Comparison of ENCODE assay signal across 8 cellular contexts in the genomic region with DNA sequence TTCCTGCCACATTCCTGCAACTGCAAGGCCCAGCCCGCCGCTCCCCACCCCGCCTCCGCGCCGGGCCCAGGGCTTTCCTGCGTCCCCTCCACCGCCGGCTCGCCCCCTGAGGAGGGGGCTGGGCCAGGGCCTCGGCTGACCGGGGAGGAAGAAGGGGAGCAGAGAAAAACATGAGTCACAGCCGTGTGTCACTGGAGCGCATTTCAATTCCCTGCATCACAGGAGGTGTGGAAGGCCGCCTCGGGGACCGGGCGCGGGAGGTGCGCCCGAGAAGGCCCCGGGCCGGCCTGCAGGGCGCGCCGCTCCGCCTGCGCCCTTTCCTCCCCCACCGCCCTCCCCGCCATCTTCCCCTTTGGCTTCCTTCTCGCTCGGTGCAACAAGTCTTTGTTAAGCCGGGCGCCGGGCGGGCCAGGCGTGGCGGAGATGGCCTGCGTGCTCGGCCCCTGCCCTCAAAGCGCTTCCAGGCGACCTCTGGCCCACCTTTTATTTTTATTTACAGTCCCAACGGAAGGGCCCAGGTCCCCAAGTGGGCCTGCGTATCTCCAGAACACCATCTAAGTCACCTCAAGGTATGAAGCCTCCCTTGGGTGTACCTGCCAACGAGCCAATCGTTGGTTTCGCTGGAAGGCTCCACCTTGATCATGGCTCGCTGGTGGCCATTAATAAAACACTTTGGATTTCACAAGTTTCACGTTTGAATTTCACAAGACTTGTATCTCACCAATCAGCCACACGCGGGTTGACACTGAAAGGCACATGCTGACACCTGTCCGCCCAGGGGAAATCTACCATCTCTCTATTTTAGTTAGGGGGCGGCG. TPM values are rescaled to one million over a fixed set of nuclear protein-coding genes. Genes with fewer than 3 reads are reported as not detected.
DNase-seq lines count a peak whose midpoint lies in the region; ATAC-seq and FAIRE-seq lines count a peak whose summit lies in the region.

No MANE protein-coding gene starts in this region.

- no peaks in the 10 kb centered on the region for H3K27me3 ChIP-seq in small intestine (ENCODE audit: control insufficient read depth in 2 of 2, insufficient read depth in 2 of 2, low read length in 2 of 2)

- no peaks in the 10 kb centered on the region for H3K9me3 ChIP-seq in small intestine (ENCODE audit: control insufficient read depth, low read depth)

- no peaks in the 10 kb centered on the region for H3K36me3 ChIP-seq in small intestine (ENCODE audit: control insufficient read depth in 2 of 2, insufficient read depth in 2 of 2, low read length in 2 of 2)

- H3K4me3 ChIP-seq in small intestine (ENCODE audit: low read depth in 1 of 2, low read length in 2 of 2): peak overlapping the region; percentile 79 to 87

- peaks cover 2 to 5% of the 10 kb centered on the region in 2 donors for H3K4me1 ChIP-seq in small intestine (ENCODE audit: control insufficient read depth in 2 of 2, insufficient read depth in 1 of 2, low read depth in 1 of 2, low read length in 1 of 2)

- FAIRE-seq in small intestine (lab: Jason Lieb, UNC): no peak

- peak overlapping the region; percentile 80 for H3K27ac ChIP-seq in angular gyrus (ENCODE audit: low read depth, low read length)
- H3K27ac ChIP-seq in small intestine (ENCODE audit: low read depth in 1 of 2, low read length in 1 of 2): peak overlapping the region; percentile 99 to 100

- WGBS in small intestine, 3 donors: 3 to 9% (median 4%) methylated on average over 25 to 54 of the region's 54 CpGs

- ATAC-seq in HG02588 (IDR thresholded peaks at IDR 0.05; ENCODE audit: unreplicated experiment) (peak; percentile 9), HG03442 (IDR thresholded peaks at IDR 0.05; ENCODE audit: unreplicated experiment) (no peak), HG03469 (IDR thresholded peaks at IDR 0.05; ENCODE audit: unreplicated experiment) (no peak)

- peak; percentile 97 for DNase-seq in ELF-1 (ENCODE audit: low read depth, low spot score)
- peak; percentile 91 for DNase-seq in SW480 (ENCODE audit: low spot score)
- DNase-seq in iPS DF 19.7 (ENCODE audit: low read depth, low spot score): peak; percentile 90
- DNase-seq in small intestine: peak; percentile 85

RNA-seq across cellular contexts. Expression of gene HMGA1, which starts 0.9 kb away (rescaled TPM):
- polyA plus RNA-seq in small intestine: 100 to 1,000 TPM in 2 of 3 donors, 10 to 100 TPM in 1; 77.6 to 476 (median 130) TPM

RNA-seq across cellular contexts. Expression of gene SMIM29, which starts 13.0 kb away (rescaled TPM):
- 10 to 100 TPM; 19.5 to 27.3 (median 23.5) TPM for polyA plus RNA-seq in small intestine
